8 cellular contexts compared by ENCODE assay signal in the genomic region with DNA sequence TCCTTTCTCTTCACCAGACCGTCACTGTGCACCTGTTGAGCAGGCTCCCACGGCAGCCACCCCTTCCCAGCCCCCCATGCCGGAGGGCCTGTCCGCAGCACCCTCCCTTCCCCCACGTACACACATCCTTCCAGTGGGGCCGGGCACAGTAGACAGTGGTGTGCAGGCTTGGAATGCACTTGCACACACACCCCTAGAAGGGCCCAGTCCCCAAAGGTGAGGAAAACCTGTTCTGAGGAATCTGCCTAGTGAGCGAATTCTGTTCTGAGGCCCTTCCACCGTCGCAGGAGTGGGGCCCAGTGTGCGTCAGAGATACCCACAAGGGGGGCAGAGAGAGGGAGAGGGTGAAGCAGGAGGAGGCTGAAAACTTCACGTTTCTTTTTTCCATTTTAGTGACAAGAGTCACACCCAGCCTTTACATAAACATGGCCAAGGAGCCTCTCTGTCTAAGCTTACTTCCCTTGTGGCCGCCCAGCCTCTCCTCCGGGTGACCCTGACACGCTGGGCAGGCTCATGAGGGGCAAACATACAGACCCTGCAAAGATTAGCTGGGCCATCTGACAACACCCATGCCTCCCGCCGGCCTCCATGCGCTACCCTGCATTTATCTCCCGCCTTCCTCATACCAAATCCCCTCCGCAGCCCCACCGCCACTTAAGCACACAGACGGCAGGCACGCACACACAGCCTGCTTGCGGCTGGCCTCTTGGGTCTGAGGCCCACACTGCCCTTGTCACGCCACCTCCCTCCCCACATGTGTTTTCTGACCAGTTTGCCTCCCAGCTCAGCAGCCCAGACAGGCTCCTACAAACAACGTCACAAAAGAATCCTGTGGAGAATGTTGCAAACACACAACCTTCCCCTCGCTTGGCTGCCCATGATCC. TPM values are rescaled to one million over a fixed set of nuclear protein-coding genes. Genes with fewer than 3 reads are reported as not detected.
A peak's percentile ranks its signal among the peaks of the same experiment; 100 is the strongest.
DNase-seq lines count a peak whose midpoint lies in the region; ATAC-seq lines count a peak whose summit lies in the region.

No MANE protein-coding gene starts in this region.

- peak overlapping the region; percentile 86 for H3K4me3 Mint-ChIP-seq in activated CD4-positive, alpha-beta memory T cell treated with anti-CD3 and anti-CD28 coated beads, Interleukin-2, amount 10 ng/mL, durations not matched to agents 7 days and 5 days

- intact Hi-C loops in aorta (cut with DNase I): loop anchor here in 1 of 2 donors (10.0 kb wide), 1 partner anchor 123 kb away; the partner anchor contains the start of genes KCTD11 and TMEM95

- H3K36me3 ChIP-seq in aorta (ENCODE audit: control insufficient read depth in 1 of 2, insufficient read depth in 2 of 2, low read length in 1 of 2): no peaks in the 10 kb centered on the region

- peak overlapping the region in 1 of 2 donors; percentile 82 for H3K27ac ChIP-seq in aorta (ENCODE audit: low read depth in 1 of 2, low read length in 2 of 2)

- H3K4me1 Mint-ChIP-seq in activated CD4-positive, alpha-beta memory T cell treated with anti-CD3 and anti-CD28 coated beads, Interleukin-2, amount 10 ng/mL, durations not matched to agents 7 days and 5 days: peaks cover 52% of the 10 kb centered on the region

- no peaks in the 10 kb centered on the region for H3K27me3 Mint-ChIP-seq in activated CD4-positive, alpha-beta memory T cell treated with anti-CD3 and anti-CD28 coated beads, Interleukin-2, amount 10 ng/mL, durations not matched to agents 7 days and 5 days

- WGBS in aorta, 2 donors: 9 to 12% methylated on average over 26 of the region's 26 CpGs

- peak overlapping the region; percentile 91 to 93 for H3K4me3 ChIP-seq in aorta (ENCODE audit: low read length in 2 of 2)

- peak overlapping the region; percentile 83 for H3K27ac Mint-ChIP-seq in activated CD4-positive, alpha-beta memory T cell treated with anti-CD3 and anti-CD28 coated beads, Interleukin-2, amount 10 ng/mL, durations not matched to agents 7 days and 5 days

- DNase-seq in SHP77 (lab: John Stamatoyannopoulos, UW): peak; percentile 38 to 61
- DNase-seq in SHP77 treated with DMSO at 0.1 percent for 48 hours (lab: John Stamatoyannopoulos, UW): no peak
- DNase-seq in activated CD4-positive, alpha-beta memory T cell treated with anti-CD3 and anti-CD28 coated beads, Interleukin-2, amount 10 ng/mL, durations not matched to agents 7 days and 5 days: no peak
- DNase-seq in myocyte (ENCODE audit: low read depth): peak; percentile 95
- peak; percentile 76 to 83 for DNase-seq in aorta
- no peak for DNase-seq in NK-92 (lab: John Stamatoyannopoulos, UW; ENCODE audit: unreplicated experiment)

- POLR2A ChIA-PET in activated CD4-positive, alpha-beta memory T cell treated with anti-CD3 and anti-CD28 coated beads, Interleukin-2, amount 10 ng/mL, durations not matched to agents 7 days and 5 days (lab: Charles Lee): interaction anchor here (1.0 to 13.0 kb wide), 9 partner anchors 8 to 209 kb away, joined by 3 to 232 read pairs (median 13); partner anchors contain the start of genes CHRNB1, FGF11, MPDU1 and TMEM102

- no peaks in the 10 kb centered on the region for H3K9me3 Mint-ChIP-seq in activated CD4-positive, alpha-beta memory T cell treated with anti-CD3 and anti-CD28 coated beads, Interleukin-2, amount 10 ng/mL, durations not matched to agents 7 days and 5 days

- CTCF ChIA-PET in activated CD4-positive, alpha-beta memory T cell treated with anti-CD3 and anti-CD28 coated beads, Interleukin-2, amount 10 ng/mL, durations not matched to agents 7 days and 5 days (lab: Charles Lee): interaction anchor here (1.5 to 2.4 kb wide), 4 partner anchors 7 to 122 kb away, joined by 5 to 17 read pairs (median 6); partner anchors contain the start of genes SENP3 and TMEM102

- ATAC-seq in esophagus mucosa: peak; percentile 76
- ATAC-seq in aorta (ENCODE audit: low FRiP score): peak; percentile 56
- no peak for ATAC-seq in HG03175 (IDR thresholded peaks at IDR 0.05; ENCODE audit: unreplicated experiment)

- peaks cover 7% of the 10 kb centered on the region for H3K36me3 Mint-ChIP-seq in activated CD4-positive, alpha-beta memory T cell treated with anti-CD3 and anti-CD28 coated beads, Interleukin-2, amount 10 ng/mL, durations not matched to agents 7 days and 5 days (ENCODE audit: low read depth)

- no peaks in the 10 kb centered on the region for H3K27me3 ChIP-seq in aorta (ENCODE audit: control insufficient read depth in 1 of 2, insufficient read depth in 2 of 2, low read length in 1 of 2)

- no peaks in the 10 kb centered on the region for H3K9me3 ChIP-seq in aorta (ENCODE audit: control insufficient read depth, low read length)

- no peaks in the 10 kb centered on the region for H3K4me1 ChIP-seq in aorta (ENCODE audit: control insufficient read depth in 1 of 2, insufficient read depth in 2 of 2, low read length in 2 of 2)

RNA-seq across cellular contexts. Expression of gene ZBTB4, which starts 1.8 kb away (rescaled TPM):
- total RNA-seq in activated CD4-positive, alpha-beta memory T cell treated with anti-CD3 and anti-CD28 coated beads, Interleukin-2, amount 10 ng/mL, durations not matched to agents 7 days and 5 days: 10 to 100 TPM; 27.4 to 27.9 TPM
- 21.0 TPM for total RNA-seq in esophagus mucosa
- 32.8 and 38.0 TPM in 2 replicates for total RNA-seq in myocyte
- 41.9 TPM for polyA plus RNA-seq in myocyte (2012)
- 10 to 100 TPM; 67.2 to 81.9 TPM for total RNA-seq in aorta
- polyA plus RNA-seq in aorta: 10 to 100 TPM; 20.0 to 35.9 TPM

RNA-seq across cellular contexts. Expression of gene SLC35G6, which starts 3.6 kb away (rescaled TPM):
- not detected for total RNA-seq in activated CD4-positive, alpha-beta memory T cell treated with anti-CD3 and anti-CD28 coated beads, Interleukin-2, amount 10 ng/mL, durations not matched to agents 7 days and 5 days
- not detected for total RNA-seq in esophagus mucosa
- not detected in 2 replicates for total RNA-seq in myocyte
- polyA plus RNA-seq in myocyte (2012): 0.45 TPM
- not detected for total RNA-seq in aorta
- polyA plus RNA-seq in aorta: not detected

RNA-seq across cellular contexts. Expression of gene POLR2A, which starts 6.5 kb away (rescaled TPM):
- 100 to 1,000 TPM; 169 to 172 TPM for total RNA-seq in activated CD4-positive, alpha-beta memory T cell treated with anti-CD3 and anti-CD28 coated beads, Interleukin-2, amount 10 ng/mL, durations not matched to agents 7 days and 5 days
- 116 TPM for total RNA-seq in esophagus mucosa
- total RNA-seq in myocyte: 41.2 and 47.1 TPM in 2 replicates
- polyA plus RNA-seq in myocyte (2012): 71.1 TPM
- 100 to 1,000 TPM in 1 of 2 donors, 10 to 100 TPM in 1; 93.8 to 116 TPM for total RNA-seq in aorta
- 10 to 100 TPM; 13.4 to 27.9 TPM for polyA plus RNA-seq in aorta

RNA-seq across cellular contexts. Expression of gene CHRNB1, which starts 32.8 kb away (rescaled TPM):
- total RNA-seq in activated CD4-positive, alpha-beta memory T cell treated with anti-CD3 and anti-CD28 coated beads, Interleukin-2, amount 10 ng/mL, durations not matched to agents 7 days and 5 days: 10 to 100 TPM; 13.0 to 14.6 TPM
- total RNA-seq in esophagus mucosa (4.9 TPM), myocyte (213 and 222 TPM in 2 replicates), aorta (1 to 10 TPM; 6.2 to 8.8 TPM)
- polyA plus RNA-seq in myocyte (2012): 107 TPM
- polyA plus RNA-seq in aorta: 10 to 100 TPM; 11.6 to 18.3 TPM

RNA-seq across cellular contexts. Expression of gene FGF11, which starts 38.3 kb away (rescaled TPM):
- 10 to 100 TPM in 1 of 2 experiments, 1 to 10 TPM in 1; 8.9 to 10.8 TPM for total RNA-seq in activated CD4-positive, alpha-beta memory T cell treated with anti-CD3 and anti-CD28 coated beads, Interleukin-2, amount 10 ng/mL, durations not matched to agents 7 days and 5 days
- total RNA-seq in esophagus mucosa (8.6 TPM), myocyte (41.7 and 89.9 TPM in 2 replicates), aorta (1 to 10 TPM; 1.2 to 8.0 TPM)
- polyA plus RNA-seq in myocyte (2012): 56.4 TPM
- under 1 TPM in 1 of 2 donors, not detected in 1; 0.54 TPM for polyA plus RNA-seq in aorta

Comparison
In these comparisons a context has a peak if more than half of its experiments do, and no peak if none do; other contexts are left out.
1. DNase-seq: peak in SHP77 (2 of 2), myocyte (single experiment) and aorta (2 of 2); none in SHP77 treated with DMSO at 0.1 percent for 48 hours (single experiment), activated CD4-positive, alpha-beta memory T cell treated with anti-CD3 and anti-CD28 coated beads, Interleukin-2, amount 10 ng/mL, durations not matched to agents 7 days and 5 days (single experiment) and NK-92 (single experiment).